Comparison of ENCODE assay signal across 17 cellular contexts in the genomic region with DNA sequence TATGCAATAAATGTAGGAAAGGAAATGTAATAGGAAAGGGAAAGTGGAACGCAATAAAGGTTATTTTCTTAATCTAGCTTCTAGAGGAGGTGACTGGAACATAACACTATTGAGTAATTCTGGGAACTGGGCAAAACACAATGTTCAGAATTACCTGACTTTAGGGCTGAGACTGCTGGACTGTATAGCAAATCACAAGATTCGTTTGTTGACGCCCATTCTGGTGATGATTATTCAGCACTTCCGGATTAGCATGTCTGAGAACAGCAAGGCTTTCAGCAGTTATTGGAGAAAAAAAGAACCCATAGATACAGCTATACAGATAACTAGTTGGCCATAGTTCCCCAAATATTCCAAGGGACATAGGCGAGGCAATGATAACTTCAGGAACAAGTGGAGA.
"Had no signal": no experiment of that assay in that cellular context is flagged by ENCODE, and none has a peak within 500 bp of the region (broad histone marks: within the 10 kb centered on the region; RNA-seq: fewer than 3 reads in every experiment).

No MANE protein-coding gene starts in this region.

- H3K27ac ChIP-seq: adrenal gland, esophagus muscularis mucosa, tibial artery had no signal

- H3K4me3 Mint-ChIP-seq: activated naive CD4-positive, alpha-beta T cell treated with anti-CD3 and anti-CD28 coated beads for 36 hours; activated T-helper 1 cell treated with anti-CD3 and anti-CD28 coated beads, Interleukin-12 subunit alpha, Interleukin-12 subunit beta, Interleukin-2, Interleukin-4 antibody, amounts not matched to agents 30 ng/mL and 10 ng/mL and 1 ng/mL, durations not matched to agents 14 hours and 24 hours and 36 hours; dendritic cell treated with granulocyte-macrophage colony-stimulating factor and Interleukin-4, amounts not matched to agents 40 ng/mL and 50 ng/mL, for 4 days; nephron progenitor cell had no signal

- FAIRE-seq: bronchial epithelial cell, endothelial cell of umbilical vein had no signal

- H3K4me1 ChIP-seq: adrenal gland, esophagus muscularis mucosa, heart right ventricle, tibial artery had no signal

- H3K4me3 ChIP-seq: adrenal gland, esophagus muscularis mucosa, heart right ventricle, tibial artery had no signal

- H3K4me1 Mint-ChIP-seq: nephron progenitor cell had no signal

- H3K27ac Mint-ChIP-seq: activated naive CD4-positive, alpha-beta T cell treated with anti-CD3 and anti-CD28 coated beads for 36 hours; dendritic cell treated with granulocyte-macrophage colony-stimulating factor and Interleukin-4, amounts not matched to agents 40 ng/mL and 50 ng/mL, for 4 days; nephron progenitor cell had no signal

- H3K36me3 ChIP-seq: adrenal gland, esophagus muscularis mucosa, heart right ventricle, tibial artery had no signal

- ATAC-seq: heart right ventricle had no signal

- H3K27me3 ChIP-seq: adrenal gland, esophagus muscularis mucosa, heart right ventricle, tibial artery had no signal

- H3K9me3 ChIP-seq: adrenal gland, esophagus muscularis mucosa, heart right ventricle, tibial artery had no signal

- H3K27me3 Mint-ChIP-seq: dendritic cell treated with granulocyte-macrophage colony-stimulating factor and Interleukin-4, amounts not matched to agents 40 ng/mL and 50 ng/mL, for 4 days had no signal

- DNase-seq: activated CD4-positive, alpha-beta T cell treated with anti-CD3 and anti-CD28 coated beads, Interleukin-2, amount 50 U/mL, for 4 hours; activated naive CD4-positive, alpha-beta T cell treated with anti-CD3 and anti-CD28 coated beads for 36 hours; adrenal gland; effector CD8-positive, alpha-beta T cell; heart right ventricle; nephron progenitor cell; nucleus accumbens; retina; stimulated activated naive CD4-positive, alpha-beta T cell; substantia nigra; T-helper 2 cell; tibial artery had no signal
